In the genomic region with DNA sequence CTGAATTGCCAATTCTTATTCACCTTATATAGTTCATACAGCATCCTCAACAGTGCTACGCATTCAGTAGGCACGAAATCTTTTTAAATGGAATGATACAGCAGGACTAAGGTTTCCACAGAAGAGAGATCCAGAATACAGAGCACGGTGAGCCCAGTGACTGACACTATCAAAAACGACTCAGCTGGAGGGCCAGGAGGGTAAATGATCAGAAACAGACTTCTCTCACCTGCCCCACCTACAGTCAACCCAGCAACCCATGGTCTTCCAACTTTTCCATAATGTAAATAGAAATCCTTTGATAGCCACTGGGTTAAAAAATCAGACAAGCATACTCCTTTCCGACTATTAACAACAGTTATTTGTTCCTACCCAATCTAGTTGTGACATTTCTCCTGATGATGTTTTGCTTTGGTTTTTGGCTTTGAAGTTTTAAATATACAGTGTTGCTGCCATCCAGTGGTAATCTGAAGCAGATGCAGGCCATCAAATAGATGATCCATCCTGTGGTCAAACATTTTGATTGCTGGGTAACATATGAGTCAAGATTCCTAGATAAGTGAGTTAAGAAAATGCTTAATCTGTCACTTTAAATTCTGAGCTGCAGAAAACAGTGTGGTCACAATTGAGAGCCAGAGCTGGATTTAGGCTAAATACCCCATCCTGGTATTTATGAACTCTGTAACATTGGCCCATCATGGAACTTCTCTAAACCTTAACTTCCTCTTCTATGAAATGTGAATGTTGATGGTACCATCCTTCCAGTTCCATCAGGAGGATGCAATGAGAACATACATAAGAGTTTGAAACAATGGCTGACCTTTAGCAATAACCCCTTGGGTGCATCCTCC, we compare ENCODE assay signal across 9 cellular contexts. TPM values are rescaled to one million over a fixed set of nuclear protein-coding genes. Genes with fewer than 3 reads are reported as not detected.
DNase-seq lines count a peak whose midpoint lies in the region; ATAC-seq and TF ChIP-seq lines count a peak whose summit lies in the region.
"Had no signal": no experiment of that assay in that cellular context is flagged by ENCODE, and none has a peak within 500 bp of the region (broad histone marks: within the 10 kb centered on the region; RNA-seq: fewer than 3 reads in every experiment).

No MANE protein-coding gene starts in this region.

- H3K27me3 ChIP-seq in brain microvascular endothelial cell (replicated peaks) (no peaks in the 10 kb centered on the region), uterus (no peaks in the 10 kb centered on the region)

- in situ Hi-C loops in brain microvascular endothelial cell (cut with HindIII; ENCODE audit: low pct_ligation_motif_present, low sequenced_read_pairs): no loop called here

- no peaks in the 10 kb centered on the region for H3K4me1 ChIP-seq in uterus

- no peak overlapping the region for H3K27ac ChIP-seq in brain microvascular endothelial cell
- no peak overlapping the region for H3K27ac ChIP-seq in uterus

- H3K4me3 ChIP-seq in AG09309 (ENCODE audit: control insufficient read depth, low read depth, low read length) (no peak overlapping the region), brain microvascular endothelial cell (ENCODE audit: low read depth, low read length) (no peak overlapping the region), uterus (no peak overlapping the region)

- DNase-seq in AG09309 (ENCODE audit: low read depth): peak; percentile 23
- peak; percentile 33 for DNase-seq in NCI-H510A (lab: John Stamatoyannopoulos, UW)
- DNase-seq in brain microvascular endothelial cell: peak; percentile 49
- DNase-seq in kidney tubule cell (ENCODE audit: low spot score): peak; percentile 69
- DNase-seq in uterus: no peak
- DNase-seq in GM19240 (ENCODE audit: insufficient read length, low spot score): no peak

- TF ChIP-seq CTCF in AG09309 (IDR thresholded peaks at IDR 0.05; ENCODE audit: control insufficient read depth, insufficient read depth, low read depth, low read length, missing control alignments) (peak; percentile 64), brain microvascular endothelial cell (IDR thresholded peaks at IDR 0.05; ENCODE audit: low read depth, low read length, missing control alignments) (peak; percentile 73), uterus (IDR thresholded peaks at IDR 0.05) (peak; percentile 72 to 93 (median 82))

- H3K36me3 ChIP-seq in brain microvascular endothelial cell (replicated peaks) (no peaks in the 10 kb centered on the region), uterus (no peaks in the 10 kb centered on the region)

- H3K9me3 ChIP-seq in uterus: no peaks in the 10 kb centered on the region

- TF ChIP-seq POLR2A in uterus (IDR thresholded peaks at IDR 0.05): no peak

- ATAC-seq in GM18498 (IDR thresholded peaks at IDR 0.05; ENCODE audit: unreplicated experiment) (peak; percentile 79), HG03457 (IDR thresholded peaks at IDR 0.05; ENCODE audit: unreplicated experiment) (peak; percentile 52)

- intact Hi-C loops in uterus (cut with DNase I; ENCODE audit: low total_unique reads): loop anchor here (10.0 kb wide), 1 partner anchor 102 kb away; no protein-coding TSS in a partner anchor

RNA-seq across cellular contexts. Expression of gene GPHB5, which starts 42.0 kb away (rescaled TPM):
- not detected for total RNA-seq in uterus
- total RNA-seq: temporal lobe had no signal

Comparison
In these comparisons a context has a peak if more than half of its experiments do, and no peak if none do; other contexts are left out.
1. DNase-seq: peak in AG09309 (single experiment), NCI-H510A (single experiment), brain microvascular endothelial cell (single experiment) and kidney tubule cell (single experiment); none in uterus (0 of 2) and GM19240 (single experiment).
2. Peak in every context shown above with its lines, with median percentiles within 50 percentile points of each other: CTCF ChIP-seq.